Comparison of ENCODE assay signal across 25 cellular contexts in the genomic region with DNA sequence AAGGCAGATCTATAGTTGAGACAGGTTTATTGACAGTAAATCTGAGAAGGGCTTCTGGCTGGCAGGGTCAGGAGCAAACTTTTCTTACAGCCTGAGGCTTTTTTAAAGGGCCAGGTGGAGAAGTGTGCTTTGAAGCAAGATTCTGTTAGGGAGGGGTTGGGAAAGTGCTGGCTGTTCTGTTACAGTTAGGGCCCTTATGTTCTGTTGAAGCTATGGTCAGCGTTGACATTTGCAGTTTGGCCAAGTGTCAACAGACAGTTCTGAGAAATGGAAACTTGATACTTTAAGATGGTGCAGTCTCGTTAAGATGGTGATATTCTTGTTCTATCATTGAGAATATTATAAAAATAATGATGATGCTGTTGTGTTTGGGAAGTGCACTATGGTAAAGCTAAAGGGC.
"Had no signal": no experiment of that assay in that cellular context is flagged by ENCODE, and none has a peak within 500 bp of the region (broad histone marks: within the 10 kb centered on the region; RNA-seq: fewer than 3 reads in every experiment).

No MANE protein-coding gene starts in this region.

- H3K27ac ChIP-seq: lower lobe of right lung, parathyroid adenoma, right atrium auricular region, right lobe of liver, skin epidermis, stomach, testis, thyroid gland, transverse colon, upper lobe of left lung, vagina had no signal

- H3K9me3 ChIP-seq: lower lobe of right lung, right atrium auricular region, right lobe of liver, stomach, testis, thyroid gland, transverse colon, upper lobe of left lung, vagina had no signal

- H3K27me3 ChIP-seq: right atrium auricular region, right lobe of liver, stomach, testis, thyroid gland, transverse colon, upper lobe of left lung, vagina had no signal

- H3K36me3 ChIP-seq: lower lobe of right lung, right atrium auricular region, right lobe of liver, stomach, thyroid gland, transverse colon, upper lobe of left lung, vagina had no signal

- DNase-seq: hypothalamus; immature natural killer cell; islet precursor cell; lower lobe of right lung; mammary epithelial cell; mesenchymal stem cell; naive thymus-derived CD8-positive, alpha-beta T cell; nucleus accumbens; right lobe of liver; stimulated activated CD4-positive, alpha-beta T cell treated with anti-CD3 and anti-CD28 coated beads, Interleukin-12 subunit alpha, Interleukin-12 subunit beta, amount 100 ng/mL, for 4 hours; stimulated activated CD4-positive, alpha-beta T cell treated with anti-CD3 and anti-CD28 coated beads, Interleukin-15, amount 100 ng/mL, for 24 hours; stimulated activated CD4-positive, alpha-beta T cell treated with anti-CD3 and anti-CD28 coated beads, Interleukin-2, amount 100 ng/mL, for 24 hours; stimulated activated CD4-positive, alpha-beta T cell treated with anti-CD3 and anti-CD28 coated beads, Interleukin-4, amount 100 ng/mL, for 1 hour; stimulated activated naive B cell treated with anti-CD40 and anti-IgM and Interleukin-4, amounts not matched to agents 10 μg/mL and 1 μg/mL and 100 μg/mL, for 72 hours; stimulated activated naive CD8-positive, alpha-beta T cell treated with anti-CD3 and anti-CD28 coated beads, Interleukin-15, Interleukin-2, amounts not matched to agents 100 U/mL and 50 U/mL, for 24 hours; stomach; testis; thyroid gland; transverse colon; upper lobe of left lung had no signal

- ATAC-seq: left lobe of liver; lower lobe of right lung; naive thymus-derived CD8-positive, alpha-beta T cell; right lobe of liver; stimulated activated naive B cell treated with anti-CD40 and anti-IgM and Interleukin-4, amounts not matched to agents 10 μg/mL and 1 μg/mL and 100 μg/mL, for 72 hours; stimulated activated naive CD8-positive, alpha-beta T cell treated with anti-CD3 and anti-CD28 coated beads, Interleukin-15, Interleukin-2, amounts not matched to agents 100 U/mL and 50 U/mL, for 24 hours had no signal

- H3K4me3 ChIP-seq: lower lobe of right lung, right atrium auricular region, right lobe of liver, skin epidermis, stomach, testis, thyroid gland, transverse colon, upper lobe of left lung, vagina had no signal

- H3K4me1 ChIP-seq: lower lobe of right lung, parathyroid adenoma, right atrium auricular region, right lobe of liver, stomach, testis, thyroid gland, transverse colon, upper lobe of left lung, vagina had no signal
